Comparison of ENCODE assay signal across 14 cellular contexts in the genomic region with DNA sequence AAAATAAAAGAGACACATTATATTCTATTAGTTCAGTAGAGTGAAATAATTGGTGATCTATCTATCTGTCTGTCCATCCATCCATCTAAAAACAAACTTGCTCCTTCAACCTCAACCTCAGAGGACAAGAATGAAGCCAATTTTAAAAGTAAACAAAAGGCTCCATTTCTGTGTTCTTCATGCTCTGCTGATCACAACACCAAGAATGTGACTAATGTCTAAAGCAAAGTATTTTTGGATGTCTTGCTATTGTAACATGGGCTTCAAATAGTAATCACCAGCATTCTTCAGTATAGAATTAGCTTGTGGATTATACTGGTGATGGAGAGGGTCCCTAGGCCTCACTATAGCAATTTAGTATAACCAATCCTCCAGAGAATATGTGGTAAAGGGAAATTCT.
DNase-seq lines count a peak whose midpoint lies in the region; ATAC-seq and TF ChIP-seq lines count a peak whose summit lies in the region.
"Had no signal": no experiment of that assay in that cellular context is flagged by ENCODE, and none has a peak within 500 bp of the region (broad histone marks: within the 10 kb centered on the region; RNA-seq: fewer than 3 reads in every experiment).

No MANE protein-coding gene starts in this region.

- in situ Hi-C loops in astrocyte of the cerebellum (cut with HindIII; ENCODE audit: low sequenced_read_pairs): no loop called here

- peaks cover 4% of the 10 kb centered on the region for H3K9me3 Mint-ChIP-seq in activated T-cell treated with anti-CD3 and anti-CD28 coated beads, Interleukin-2, amount 50 U/mL, for 24 hours
- H3K9me3 Mint-ChIP-seq in activated CD4-positive, alpha-beta memory T cell treated with anti-CD3 and anti-CD28 coated beads, Interleukin-2, amount 10 ng/mL, durations not matched to agents 7 days and 5 days: peaks cover 4% of the 10 kb centered on the region
- H3K9me3 Mint-ChIP-seq: H9 had no signal

- no peak overlapping the region for H3K27ac Mint-ChIP-seq in activated T-cell treated with anti-CD3 and anti-CD28 coated beads, Interleukin-2, amount 50 U/mL, for 24 hours
- no peak overlapping the region for H3K27ac Mint-ChIP-seq in activated CD4-positive, alpha-beta memory T cell treated with anti-CD3 and anti-CD28 coated beads, Interleukin-2, amount 10 ng/mL, durations not matched to agents 7 days and 5 days
- H3K27ac Mint-ChIP-seq: activated CD4-positive, alpha-beta T cell treated with anti-CD3 and anti-CD28 coated beads for 36 hours; activated naive CD4-positive, alpha-beta T cell treated with anti-CD3 and anti-CD28 coated beads for 36 hours; H9 had no signal

- peak; percentile 16 for DNase-seq in astrocyte of the cerebellum (ENCODE audit: low read depth)
- DNase-seq in activated T-cell treated with anti-CD3 and anti-CD28 coated beads, Interleukin-2, amount 50 U/mL, for 24 hours: no peak
- DNase-seq in NCI-H2227 (lab: John Stamatoyannopoulos, UW; ENCODE audit: unreplicated experiment): no peak
- no peak for DNase-seq in NCI-H187 treated with DMSO at 0.1 percent for 48 hours (lab: John Stamatoyannopoulos, UW)
- DNase-seq in activated CD4-positive, alpha-beta memory T cell treated with anti-CD3 and anti-CD28 coated beads, Interleukin-2, amount 10 ng/mL, durations not matched to agents 7 days and 5 days: no peak
- DNase-seq: activated CD4-positive, alpha-beta T cell treated with anti-CD3 and anti-CD28 coated beads for 36 hours; activated naive CD4-positive, alpha-beta T cell treated with anti-CD3 and anti-CD28 coated beads for 36 hours; foreskin fibroblast; H9; left colon had no signal

- no peak for TF ChIP-seq CTCF in astrocyte of the cerebellum (IDR thresholded peaks at IDR 0.05; ENCODE audit: low read depth, low read length, missing control alignments)

- no peaks in the 10 kb centered on the region for H3K36me3 Mint-ChIP-seq in activated T-cell treated with anti-CD3 and anti-CD28 coated beads, Interleukin-2, amount 50 U/mL, for 24 hours (ENCODE audit: low read depth)
- no peaks in the 10 kb centered on the region for H3K36me3 Mint-ChIP-seq in activated CD4-positive, alpha-beta memory T cell treated with anti-CD3 and anti-CD28 coated beads, Interleukin-2, amount 10 ng/mL, durations not matched to agents 7 days and 5 days (ENCODE audit: low read depth)

- no peaks in the 10 kb centered on the region for H3K27me3 Mint-ChIP-seq in activated T-cell treated with anti-CD3 and anti-CD28 coated beads, Interleukin-2, amount 50 U/mL, for 24 hours
- no peaks in the 10 kb centered on the region for H3K27me3 Mint-ChIP-seq in activated CD4-positive, alpha-beta memory T cell treated with anti-CD3 and anti-CD28 coated beads, Interleukin-2, amount 10 ng/mL, durations not matched to agents 7 days and 5 days
- H3K27me3 Mint-ChIP-seq: activated CD4-positive, alpha-beta T cell treated with anti-CD3 and anti-CD28 coated beads for 36 hours had no signal

- H3K4me3 Mint-ChIP-seq in activated T-cell treated with anti-CD3 and anti-CD28 coated beads, Interleukin-2, amount 50 U/mL, for 24 hours: no peak overlapping the region
- H3K4me3 Mint-ChIP-seq in activated CD4-positive, alpha-beta memory T cell treated with anti-CD3 and anti-CD28 coated beads, Interleukin-2, amount 10 ng/mL, durations not matched to agents 7 days and 5 days: no peak overlapping the region
- H3K4me3 Mint-ChIP-seq: activated CD4-positive, alpha-beta T cell treated with anti-CD3 and anti-CD28 coated beads for 36 hours; activated naive CD4-positive, alpha-beta T cell treated with anti-CD3 and anti-CD28 coated beads for 36 hours; H9 had no signal

- POLR2A ChIA-PET in activated CD4-positive, alpha-beta memory T cell treated with anti-CD3 and anti-CD28 coated beads, Interleukin-2, amount 10 ng/mL, durations not matched to agents 7 days and 5 days (lab: Charles Lee): no interaction called here

- no peak overlapping the region for H3K4me3 ChIP-seq in astrocyte of the cerebellum (ENCODE audit: low read depth, low read length)
- H3K4me3 ChIP-seq: coronary artery had no signal

- CTCF ChIA-PET in activated CD4-positive, alpha-beta memory T cell treated with anti-CD3 and anti-CD28 coated beads, Interleukin-2, amount 10 ng/mL, durations not matched to agents 7 days and 5 days (lab: Charles Lee): no interaction called here

- no peaks in the 10 kb centered on the region for H3K4me1 Mint-ChIP-seq in activated T-cell treated with anti-CD3 and anti-CD28 coated beads, Interleukin-2, amount 50 U/mL, for 24 hours (ENCODE audit: low read depth)
- H3K4me1 Mint-ChIP-seq in activated CD4-positive, alpha-beta memory T cell treated with anti-CD3 and anti-CD28 coated beads, Interleukin-2, amount 10 ng/mL, durations not matched to agents 7 days and 5 days: no peaks in the 10 kb centered on the region
- H3K4me1 Mint-ChIP-seq: activated CD4-positive, alpha-beta T cell treated with anti-CD3 and anti-CD28 coated beads for 36 hours; H9 had no signal

- ATAC-seq in GM18499 (IDR thresholded peaks at IDR 0.05; ENCODE audit: insufficient read depth, unreplicated experiment) (peak; percentile 69), GM21367 (IDR thresholded peaks at IDR 0.05; ENCODE audit: unreplicated experiment) (peak; percentile 79), HG03039 (IDR thresholded peaks at IDR 0.05; ENCODE audit: unreplicated experiment) (peak; percentile 76)
- ATAC-seq: activated CD4-positive, alpha-beta T cell treated with anti-CD3 and anti-CD28 coated beads for 36 hours; left colon had no signal
